Comparison of ENCODE assay signal across 15 cellular contexts in the genomic region with DNA sequence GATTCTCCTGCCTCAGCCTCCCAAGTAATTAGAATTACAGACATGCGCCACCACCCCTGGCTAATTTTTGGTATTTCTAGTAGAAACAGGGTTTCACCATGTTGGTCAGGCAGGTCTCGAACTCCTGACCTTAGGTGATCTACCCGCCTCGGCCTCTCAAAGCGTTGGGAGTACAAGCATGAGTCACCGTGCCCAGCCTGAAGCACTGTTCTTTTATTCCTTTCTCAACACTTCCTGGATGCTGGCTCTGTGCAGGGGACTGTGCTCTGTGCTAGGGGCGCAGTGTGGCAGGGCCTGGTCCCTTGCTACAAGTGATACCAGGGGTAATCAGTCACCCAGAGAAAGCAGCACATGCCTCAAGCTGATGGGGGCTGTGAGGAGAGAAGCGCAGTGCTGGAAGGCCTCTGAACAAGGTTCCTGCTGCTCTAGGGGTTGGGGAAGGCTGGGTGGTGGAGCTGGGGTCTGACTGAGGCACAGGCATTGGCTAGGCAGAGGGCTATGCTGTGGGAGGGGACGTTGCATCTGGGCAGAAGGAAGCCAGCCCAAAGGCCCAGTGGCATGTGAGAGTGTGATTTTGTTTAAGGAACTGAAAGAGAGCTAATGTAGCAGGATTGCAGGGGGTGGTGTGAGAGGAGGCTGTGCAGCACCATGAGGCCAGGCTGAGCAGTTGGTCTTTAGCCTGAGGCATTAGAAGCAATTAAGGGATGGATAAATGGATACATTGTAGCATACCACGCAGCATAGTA. TPM values are rescaled to one million over a fixed set of nuclear protein-coding genes. Genes with fewer than 3 reads are reported as not detected.
DNase-seq lines count a peak whose midpoint lies in the region; TF ChIP-seq lines count a peak whose summit lies in the region.
"Had no signal": no experiment of that assay in that cellular context is flagged by ENCODE, and none has a peak within 500 bp of the region (broad histone marks: within the 10 kb centered on the region; RNA-seq: fewer than 3 reads in every experiment).

No MANE protein-coding gene starts in this region.

- H3K4me3 ChIP-seq in esophagus squamous epithelium = no peak overlapping the region
- H3K4me3 ChIP-seq in testis = no peak overlapping the region
- H3K4me3 ChIP-seq: hepatocyte had no signal

- H3K36me3 ChIP-seq in esophagus squamous epithelium = peaks cover 16 to 88% (median 22%) of the 10 kb centered on the region in 3 donors
- no peaks in the 10 kb centered on the region for H3K36me3 ChIP-seq in testis (ENCODE audit: low read depth, missing control alignments)

- no peak for TF ChIP-seq CTCF in GM20000 (IDR thresholded peaks at IDR 0.05; ENCODE audit: extremely low read depth, missing control alignments)
- no peak for TF ChIP-seq CTCF in esophagus squamous epithelium (IDR thresholded peaks at IDR 0.05)
- TF ChIP-seq CTCF in testis (IDR thresholded peaks at IDR 0.05) = no peak

- 90 to 95% methylated on average over 3 to 5 of the region's 10 CpGs for whole genome bisulfite sequencing in esophagus squamous epithelium, 2 donors
- WGBS in testis, 2 donors = 82 to 95% methylated on average over 10 of the region's 10 CpGs

- DNase-seq in EL = peak; percentile 49
- peak; percentile 62 for DNase-seq in GM20000 (ENCODE audit: low spot score)
- peak; percentile 65 for DNase-seq in NOMO-1 treated with dmso at 0.1 percent for 144 hours (lab: John Stamatoyannopoulos, UW; ENCODE audit: unreplicated experiment)
- DNase-seq in iris pigment epithelial cell (ENCODE audit: low read depth) = peak; percentile 46
- no peak for DNase-seq in NK-92 (lab: John Stamatoyannopoulos, UW; ENCODE audit: unreplicated experiment)
- no peak for DNase-seq in esophagus squamous epithelium (lab: John Stamatoyannopoulos, UW)
- DNase-seq in activated CD4-positive, CD25-positive, alpha-beta regulatory T cell (lab: John Stamatoyannopoulos, UW) = no peak
- DNase-seq in testis = no peak
- DNase-seq: activated CD8-positive, alpha-beta memory T cell treated with anti-CD3 and anti-CD28 coated beads, Interleukin-2, amount 50 U/mL, for 4 hours; mammary epithelial cell; stimulated activated naive CD4-positive, alpha-beta T cell treated with Interleukin-2 at 50 U/mL for 16 hours had no signal

- intact Hi-C loops in esophagus squamous epithelium (cut with DNase I) = no loop called here
- intact Hi-C loops in testis (cut with DNase I; ENCODE audit: low total_unique reads) = no loop called here

- H3K27ac ChIP-seq in esophagus squamous epithelium (no peak overlapping the region), testis (no peak overlapping the region)
- H3K27ac ChIP-seq: hepatocyte had no signal

- H3K9me3 ChIP-seq in esophagus squamous epithelium = no peaks in the 10 kb centered on the region
- H3K9me3 ChIP-seq in testis = no peaks in the 10 kb centered on the region

- TF ChIP-seq POLR2A in esophagus squamous epithelium (IDR thresholded peaks at IDR 0.05) (no peak), testis (IDR thresholded peaks at IDR 0.05) (no peak)

- H3K27me3 ChIP-seq in esophagus squamous epithelium (no peaks in the 10 kb centered on the region), testis (no peaks in the 10 kb centered on the region)
- H3K27me3 ChIP-seq: hepatocyte had no signal

- H3K4me1 ChIP-seq in esophagus squamous epithelium (peaks cover 0 to 3% (median 0%) of the 10 kb centered on the region in 3 donors), testis (no peaks in the 10 kb centered on the region)

RNA-seq across cellular contexts. Expression of a gene that starts 42.5 kb away (rescaled TPM):
- total RNA-seq in esophagus squamous epithelium = 10 to 100 TPM; 11.1 to 28.6 (median 23.2) TPM
- total RNA-seq in testis = 100 to 1,000 TPM in 1 of 2 donors, 10 to 100 TPM in 1; 95.8 to 136 TPM
- 67.1 TPM for polyA plus RNA-seq in testis (ENCODE audit: insufficient read depth, low read depth, low replicate concordance)

RNA-seq across cellular contexts. Expression of a gene that starts 48.4 kb away (rescaled TPM):
- not detected for total RNA-seq in esophagus squamous epithelium
- total RNA-seq in testis = 1 to 10 TPM; 3.0 to 7.6 TPM
- polyA plus RNA-seq in testis (ENCODE audit: insufficient read depth, low read depth, low replicate concordance) = 22.8 TPM
- total RNA-seq: hepatocyte, mammary epithelial cell, posterior vena cava, RPMI7951 had no signal
- polyA plus RNA-seq: BJ, hepatocyte, mammary epithelial cell had no signal

Comparison
In these comparisons a context has a peak if more than half of its experiments do, and no peak if none do; other contexts are left out.
1. DNase-seq: peak in EL (single experiment), GM20000 (single experiment), NOMO-1 treated with dmso at 0.1 percent for 144 hours (single experiment) and iris pigment epithelial cell (single experiment); none in NK-92 (single experiment), esophagus squamous epithelium (single experiment), activated CD4-positive, CD25-positive, alpha-beta regulatory T cell (0 of 4) and testis (single experiment).
2. RNA of a gene that starts 48.4 kb away (total RNA-seq): 3.0 to 7.6 TPM in testis; not detected in esophagus squamous epithelium; every median in the first group is over 4 times any median in the second.